In genomic region chr13:91369432-91369831, GRCh38 we compare ENCODE assay signal across 12 cellular contexts. TPM values are rescaled to one million over a fixed set of nuclear protein-coding genes. Genes with fewer than 3 reads are reported as not detected.
A peak's percentile ranks its signal among the peaks of the same experiment; 100 is the strongest.
DNase-seq lines count a peak whose midpoint lies in the region; ATAC-seq lines count a peak whose summit lies in the region.
"Had no signal": no experiment of that assay in that cellular context is flagged by ENCODE, and none has a peak within 500 bp of the region (broad histone marks: within the 10 kb centered on the region; RNA-seq: fewer than 3 reads in every experiment).

No MANE protein-coding gene starts in this region.

- no peak overlapping the region for H3K56ac ChIP-seq in mesendoderm (ENCODE audit: low read length)

- no peak overlapping the region for H3K4ac ChIP-seq in mesendoderm (ENCODE audit: low read depth, low read length)

- H3K23ac ChIP-seq in mesendoderm (ENCODE audit: low read length) = no peak overlapping the region

- no peak overlapping the region for H3K4me3 ChIP-seq in mesendoderm (ENCODE audit: low read length)
- H3K4me3 ChIP-seq: esophagus squamous epithelium, left ventricle myocardium inferior had no signal

- no peak overlapping the region for H3K9ac ChIP-seq in mesendoderm (ENCODE audit: low read length)

- no peaks in the 10 kb centered on the region for H3K27me3 ChIP-seq in mesendoderm (ENCODE audit: insufficient read depth, low read length, poor library complexity)

- H3K4me1 ChIP-seq in mesendoderm (ENCODE audit: control insufficient read depth, low read depth, low read length) = no peaks in the 10 kb centered on the region
- H3K4me1 ChIP-seq: esophagus squamous epithelium, left ventricle myocardium inferior had no signal

- H2BK15ac ChIP-seq in mesendoderm (replicated peaks; ENCODE audit: low read depth) = no peak overlapping the region

- H3K36me3 Mint-ChIP-seq in activated T-cell treated with anti-CD3 and anti-CD28 coated beads, Interleukin-2, amount 50 U/mL, for 72 hours (ENCODE audit: insufficient read depth in 2 of 2) = peaks cover 0 to 4% of the 10 kb centered on the region in 2 donors

- no peak overlapping the region for H2BK5ac ChIP-seq in mesendoderm (ENCODE audit: low read length)

- H3K36me3 ChIP-seq in mesendoderm (ENCODE audit: control insufficient read depth, insufficient read depth, low read length) = no peaks in the 10 kb centered on the region
- H3K36me3 ChIP-seq: esophagus squamous epithelium, left ventricle myocardium inferior had no signal

- no CpG with 5 or more reads among the region's 3 CpGs for WGBS in mesendoderm (ENCODE audit: extremely low coverage, insufficient coverage, low lambda C conversion rate)

- H3K4me1 Mint-ChIP-seq in activated T-cell treated with anti-CD3 and anti-CD28 coated beads, Interleukin-2, amount 50 U/mL, for 72 hours (ENCODE audit: low read depth) = peaks cover 44% of the 10 kb centered on the region

- no peak overlapping the region for H4K8ac ChIP-seq in mesendoderm (ENCODE audit: low read depth, low read length)

- peak; percentile 34 to 52 for DNase-seq in activated T-cell treated with anti-CD3 and anti-CD28 coated beads, Interleukin-2, amount 50 U/mL, for 72 hours
- DNase-seq in mesendoderm (peak; percentile 70), Right ventricle myocardium inferior (ENCODE audit: missing footprints) (no peak), NCI-H526 (lab: John Stamatoyannopoulos, UW) (no peak)
- DNase-seq: DMS79, esophagus squamous epithelium, left ventricle myocardium inferior, occipital lobe, SHP77 treated with DMSO at 0.1 percent for 48 hours had no signal

- no peak overlapping the region for H2BK120ac ChIP-seq in mesendoderm (ENCODE audit: low read depth, low read length)

- no peak overlapping the region for H2AK5ac ChIP-seq in mesendoderm (ENCODE audit: low read length)

- peak overlapping the region; percentile 11 to 85 for H3K4me3 Mint-ChIP-seq in activated T-cell treated with anti-CD3 and anti-CD28 coated beads, Interleukin-2, amount 50 U/mL, for 72 hours

- H3K9me3 Mint-ChIP-seq in activated T-cell treated with anti-CD3 and anti-CD28 coated beads, Interleukin-2, amount 50 U/mL, for 72 hours = no peaks in the 10 kb centered on the region

- no peak overlapping the region for H3K27ac ChIP-seq in mesendoderm (ENCODE audit: low read depth, low read length)
- H3K27ac ChIP-seq: esophagus squamous epithelium, left ventricle myocardium inferior had no signal

- H3K27ac Mint-ChIP-seq in activated T-cell treated with anti-CD3 and anti-CD28 coated beads, Interleukin-2, amount 50 U/mL, for 72 hours = peak overlapping the region; percentile 94

- intact Hi-C loops in Right ventricle myocardium inferior (cut with DNase I) = no loop called here

- no peak overlapping the region for H3K18ac ChIP-seq in mesendoderm (ENCODE audit: low read length)

- H3K27me3 Mint-ChIP-seq in activated T-cell treated with anti-CD3 and anti-CD28 coated beads, Interleukin-2, amount 50 U/mL, for 72 hours (ENCODE audit: low read depth) = no peaks in the 10 kb centered on the region

- peak; percentile 36 for ATAC-seq in GM18520 (IDR thresholded peaks at IDR 0.05; ENCODE audit: unreplicated experiment)
- peak; percentile 45 for ATAC-seq in HG02759 (IDR thresholded peaks at IDR 0.05; ENCODE audit: unreplicated experiment)
- ATAC-seq in activated T-cell treated with anti-CD3 and anti-CD28 coated beads, Interleukin-2, amount 50 U/mL, for 72 hours (replicated peaks in 1 of 2) = peak; percentile 54 to 74
- ATAC-seq in Right ventricle myocardium inferior = no peak
- no peak for ATAC-seq in HG03469 (IDR thresholded peaks at IDR 0.05; ENCODE audit: unreplicated experiment)

- no peaks in the 10 kb centered on the region for H3K79me2 ChIP-seq in mesendoderm (ENCODE audit: control insufficient read depth, insufficient read depth, low read length)

- no peaks in the 10 kb centered on the region for H3K79me1 ChIP-seq in mesendoderm (ENCODE audit: low read length)

- H4K5ac ChIP-seq in mesendoderm (ENCODE audit: low read length) = no peak overlapping the region

- H3K4me2 ChIP-seq in mesendoderm (ENCODE audit: low read length) = no peak overlapping the region

RNA-seq across cellular contexts. Expression of gene MIR17HG, which starts 21.9 kb away (rescaled TPM):
- 10 to 100 TPM; 15.7 to 17.9 TPM for total RNA-seq in activated T-cell treated with anti-CD3 and anti-CD28 coated beads, Interleukin-2, amount 50 U/mL, for 72 hours
- polyA plus RNA-seq in mesendoderm (2013, experiment 1 of 2) = 10.9 TPM
- polyA plus RNA-seq in mesendoderm (2013, experiment 2 of 2) = 10.4 TPM
- 0.81 TPM for total RNA-seq in Right ventricle myocardium inferior

RNA-seq across cellular contexts. Expression of gene GPC5, which starts 29.0 kb away (rescaled TPM):
- total RNA-seq in activated T-cell treated with anti-CD3 and anti-CD28 coated beads, Interleukin-2, amount 50 U/mL, for 72 hours = under 1 TPM in 1 of 2 donors, not detected in 1; 0.14 TPM
- polyA plus RNA-seq in mesendoderm (2013, experiment 1 of 2) = 0.15 TPM
- polyA plus RNA-seq in mesendoderm (2013, experiment 2 of 2) = 0.07 TPM
- total RNA-seq in Right ventricle myocardium inferior = 1.8 TPM
- total RNA-seq: esophagus squamous epithelium had no signal

Comparison
In these comparisons a context has a peak if more than half of its experiments do, and no peak if none do; other contexts are left out.
1. ATAC-seq: peak in GM18520 (single experiment), HG02759 (single experiment) and activated T-cell treated with anti-CD3 and anti-CD28 coated beads, Interleukin-2, amount 50 U/mL, for 72 hours (2 of 2); none in Right ventricle myocardium inferior (single experiment) and HG03469 (single experiment).
2. DNase-seq: peak in activated T-cell treated with anti-CD3 and anti-CD28 coated beads, Interleukin-2, amount 50 U/mL, for 72 hours (2 of 2) and mesendoderm (single experiment); none in Right ventricle myocardium inferior (single experiment) and NCI-H526 (0 of 2).